11 cellular contexts compared by ENCODE assay signal in genomic region chr16:30067584-30067916, GRCh38. TPM values are rescaled to one million over a fixed set of nuclear protein-coding genes. Genes with fewer than 3 reads are reported as not detected.
DNase-seq lines count a peak whose midpoint lies in the region; ATAC-seq, FAIRE-seq and TF ChIP-seq lines count a peak whose summit lies in the region.
"Had no signal": no experiment of that assay in that cellular context is flagged by ENCODE, and none has a peak within 500 bp of the region (broad histone marks: within the 10 kb centered on the region; RNA-seq: fewer than 3 reads in every experiment).

No MANE protein-coding gene starts in this region.

- in situ Hi-C loops in astrocyte of the spinal cord (cut with HindIII; ENCODE audit: low sequenced_read_pairs), result no loop called here
- in situ Hi-C loops in HepG2 (cut with HindIII; ENCODE audit: extremely low pct_ligation_motif_present, low pct_unique_long_range_greater_than_20kb), result no loop called here

- H3K9me3 ChIP-seq in heart left ventricle (no peaks in the 10 kb centered on the region), HepG2 (ENCODE audit: low read length) (no peaks in the 10 kb centered on the region), upper lobe of left lung (no peaks in the 10 kb centered on the region)

- H3K4me2 ChIP-seq in HepG2 (ENCODE audit: low read depth, low read length), result peak overlapping the region; percentile 99

- H3K27ac ChIP-seq in heart left ventricle (peak overlapping the region in 10 of 12 donors; percentile 92 to 100 (median 99)), HepG2 (ENCODE audit: extremely low read length, insufficient read depth, low read length) (no peak overlapping the region), upper lobe of left lung (peak overlapping the region in 3 of 4 donors; percentile 96 to 98 (median 98))

- peak overlapping the region; percentile 90 for H3K9ac ChIP-seq in HepG2 (ENCODE audit: insufficient read depth, low read depth, low read length)

- TF ChIP-seq POLR2A in heart left ventricle (IDR thresholded peaks at IDR 0.05) (no peak), HepG2 (IDR thresholded peaks at IDR 0.05; ENCODE audit: insufficient read depth in 1 of 2, low read depth in 2 of 2, low read length in 2 of 2) (no peak), upper lobe of left lung (IDR thresholded peaks at IDR 0.05) (no peak)

- 36 to 78% (median 51%) methylated on average over 6 of the region's 6 CpGs for WGBS in heart left ventricle, 4 donors
- 85% methylated on average over 6 of the region's 6 CpGs for WGBS in HepG2 (ENCODE audit: low lambda C conversion rate)
- WGBS in upper lobe of left lung, 2 donors, result 88 to 90% methylated on average over 6 of the region's 6 CpGs

- POLR2A ChIA-PET in HepG2 (lab: Yijun Ruan, JAX), result interaction anchor here (3.4 to 9.1 kb wide), 2 partner anchors 8 to 23 kb away, joined by 100 to 120 read pairs; partner anchors contain the start of genes PPP4C and TBX6

- no TSS peak for BruUV-seq in HepG2 (replicated peaks; lab: Mats Ljungman, UMichigan)

- H3K4me1 ChIP-seq in heart left ventricle (peaks cover 0 to 65% (median 54%) of the 10 kb centered on the region in 12 donors), HepG2 (ENCODE audit: insufficient read depth, low read length) (peaks cover 66% of the 10 kb centered on the region), upper lobe of left lung (peaks cover 36 to 54% (median 44%) of the 10 kb centered on the region in 4 donors)

- peaks cover 68% of the 10 kb centered on the region for H4K20me1 ChIP-seq in HepG2 (ENCODE audit: insufficient read depth, low read length)

- TF ChIP-seq EP300 in HepG2 (IDR thresholded peaks at IDR 0.05; ENCODE audit: low read depth in 2 of 2, low read length in 2 of 2) (no peak), HepG2 (CRISPR knock-in tag; IDR thresholded peaks at IDR 0.05; ENCODE audit: borderline replicate concordance) (no peak), upper lobe of left lung (IDR thresholded peaks at IDR 0.05) (no peak)

- H3K27me3 ChIP-seq in heart left ventricle (no peaks in the 10 kb centered on the region), HepG2 (ENCODE audit: control insufficient read depth in 1 of 2, insufficient read depth in 2 of 2, low read length in 2 of 2) (peaks cover 0 to 2% of the 10 kb centered on the region in 2 experiments; a peak in 1 of 5 replicates), upper lobe of left lung (no peaks in the 10 kb centered on the region), H7 (ENCODE audit: control insufficient read depth, insufficient read depth, low read length) (no peaks in the 10 kb centered on the region)

- intact Hi-C loops in heart left ventricle (cut with DNase I) (loop anchor here in 4 of 10 donors (5.0 to 10.0 kb wide), 4 partner anchors 57 to 457 kb away; partner anchors contain the start of genes MAPK3 (in 1 of the 4), MAZ (in 1 of the 4) and ZNF768 (in 1 of the 4)), Right ventricle myocardium inferior (cut with DNase I) (loop anchor here (5.0 kb wide), 1 partner anchor 260 kb away; the partner anchor contains the start of gene MAZ), HepG2 (cut with micrococcal nuclease; ENCODE audit: unreplicated experiment) (loop anchor here (5.0 kb wide), 1 partner anchor 680 kb away; the partner anchor contains the start of gene PHKG2)

- ATAC-seq in heart left ventricle (no peak), Right ventricle myocardium inferior (no peak), HepG2 (no peak), upper lobe of left lung (ENCODE audit: low FRiP score in 2 of 2) (no peak), GM19452 (IDR thresholded peaks at IDR 0.05; ENCODE audit: unreplicated experiment) (no peak)

- H3K36me3 ChIP-seq in heart left ventricle, result peaks cover 0 to 65% (median 58%) of the 10 kb centered on the region in 9 donors
- peaks cover 35 to 57% of the 10 kb centered on the region in 2 experiments for H3K36me3 ChIP-seq in HepG2 (replicated peaks in 1 of 2; ENCODE audit: control insufficient read depth in 1 of 2, insufficient read depth in 2 of 2, low read length in 2 of 2)
- H3K36me3 ChIP-seq in upper lobe of left lung, result peaks cover 29 to 57% (median 55%) of the 10 kb centered on the region in 4 donors
- peaks cover 33% of the 10 kb centered on the region for H3K36me3 ChIP-seq in H7 (replicated peaks; ENCODE audit: control insufficient read depth, insufficient read depth, low read length)

- H3K4me3 ChIP-seq in heart left ventricle, result peak overlapping the region; percentile 84 to 99 (median 96)
- H3K4me3 ChIP-seq in astrocyte of the spinal cord (ENCODE audit: low read depth, low read length), result peak overlapping the region; percentile 97
- peak overlapping the region; percentile 92 to 100 (median 95) for H3K4me3 ChIP-seq in HepG2 (replicated peaks in 1 of 3; ENCODE audit: insufficient read depth in 1 of 3, low read depth in 2 of 3, low read length in 3 of 3)
- peak overlapping the region in 3 of 4 donors; percentile 74 to 99 (median 78) for H3K4me3 ChIP-seq in upper lobe of left lung
- no peak overlapping the region for H3K4me3 ChIP-seq in H7 (ENCODE audit: insufficient read depth, low read depth, low read length)

- DNase-seq in heart left ventricle (no peak), Right ventricle myocardium inferior (ENCODE audit: missing footprints) (no peak), astrocyte of the spinal cord (ENCODE audit: low read depth, low spot score) (no peak), HepG2 (ENCODE audit: low spot score) (no peak), upper lobe of left lung (no peak), H7 (no peak), UCSD-AML1 (lab: John Stamatoyannopoulos, UW; ENCODE audit: unreplicated experiment) (no peak)
- DNase-seq: activated effector memory CD4-positive, alpha-beta T cell treated with Interleukin-2 at 50 U/mL for 16 hours; DMS79 had no signal

- TF ChIP-seq RAD21 in HepG2 (CRISPR knock-in tag; IDR thresholded peaks at IDR 0.05), result no peak

- peaks cover 59% of the 10 kb centered on the region for H3K79me2 ChIP-seq in HepG2 (ENCODE audit: insufficient read depth, low read length)

- no peak for TF ChIP-seq CTCF in heart left ventricle (IDR thresholded peaks at IDR 0.05)
- TF ChIP-seq CTCF in astrocyte of the spinal cord (IDR thresholded peaks at IDR 0.05; ENCODE audit: low read depth, low read length), result no peak
- TF ChIP-seq CTCF in HepG2 (CRISPR knock-in tag; IDR thresholded peaks at IDR 0.05), result no peak
- no peak for TF ChIP-seq CTCF in upper lobe of left lung (IDR thresholded peaks at IDR 0.05)

- no peak overlapping the region for H2AFZ ChIP-seq in HepG2 (ENCODE audit: low read length)

- FAIRE-seq in HepG2 (lab: Jason Lieb, UNC), result no peak

- CTCF ChIA-PET in HepG2 (lab: Yijun Ruan, JAX; ENCODE audit: low intra/inter-chr PET ratio, low total read pairs), result no interaction called here

RNA-seq across cellular contexts. Expression of gene ALDOA, which starts 2.0 kb away (rescaled TPM):
- total RNA-seq in heart left ventricle (1,000 to 10,000 TPM; 2,644 to 5,076 (median 3,574) TPM), Right ventricle myocardium inferior (4,126 TPM), HepG2 (2016; rRNA removed; fragmentation: Illumina TruSeq; extraction: Trizol) (925 and 999 TPM in 2 replicates), upper lobe of left lung (100 to 1,000 TPM; 303 to 964 (median 731) TPM)
- polyA plus RNA-seq in heart left ventricle (1,000 to 10,000 TPM; 2,585 to 3,542 TPM), HepG2 (2011; rRNA removed) (1,884 and 1,912 TPM in 2 replicates)
- total RNA-seq in HepG2 (2016; cell fraction: cytosol; rRNA removed; fragmentation: Illumina TruSeq; extraction: Trizol; ENCODE audit: low read depth), result 363 and 383 TPM in 2 replicates
- total RNA-seq in HepG2 (2016; cell fraction: insoluble cytoplasmic fraction; rRNA removed; fragmentation: Illumina TruSeq; extraction: Trizol), result 919 and 949 TPM in 2 replicates
- 400 and 482 TPM in 2 replicates for total RNA-seq in HepG2 (2016; cell fraction: membrane; rRNA removed; fragmentation: Illumina TruSeq; extraction: Trizol)
- 406 and 421 TPM in 2 replicates for total RNA-seq in HepG2 (2016; cell fraction: nucleus; rRNA removed; fragmentation: Illumina TruSeq; extraction: Trizol)
- 1,982 and 2,786 TPM in 2 replicates for polyA plus RNA-seq in HepG2 (2011; cell fraction: cytosol; rRNA removed)
- 1,265 and 1,338 TPM in 2 replicates for polyA plus RNA-seq in HepG2 (2011; cell fraction: nucleus; rRNA removed)
- polyA plus RNA-seq in HepG2 (2012), result 2,541 and 2,865 TPM in 2 replicates
- 565 and 614 TPM in 2 replicates for polyA plus RNA-seq in HepG2 (2016; cell fraction: cytosol; fragmentation: Illumina TruSeq; extraction: Trizol; ENCODE audit: low read depth)
- 1,258 and 1,452 TPM in 2 replicates for polyA plus RNA-seq in HepG2 (2016; cell fraction: insoluble cytoplasmic fraction; fragmentation: Illumina TruSeq; extraction: Trizol; ENCODE audit: low read depth)
- 559 and 571 TPM in 2 replicates for polyA plus RNA-seq in HepG2 (2016; cell fraction: membrane; fragmentation: Illumina TruSeq; extraction: Trizol; ENCODE audit: low read depth)
- polyA plus RNA-seq in HepG2 (2016; cell fraction: nucleus; fragmentation: Illumina TruSeq; extraction: Trizol; ENCODE audit: insufficient read depth, low read depth), result 791 and 794 TPM in 2 replicates
- polyA minus RNA-seq in HepG2 (2011; rRNA and poly(A)+ RNA removed; ENCODE audit: low replicate concordance), result 1,277 and 3,284 TPM in 2 replicates
- polyA minus RNA-seq in HepG2 (2011; cell fraction: cytosol; rRNA and poly(A)+ RNA removed), result 1,933 and 2,188 TPM in 2 replicates
- 380 and 520 TPM in 2 replicates for polyA minus RNA-seq in HepG2 (2011; cell fraction: nucleus; rRNA and poly(A)+ RNA removed)
- 1,524 and 1,553 TPM in 2 replicates for total RNA-seq in H7 (2014; rRNA removed; shearing (Covaris generic))

RNA-seq across cellular contexts. Expression of gene PPP4C, which starts 8.2 kb away (rescaled TPM):
- total RNA-seq in heart left ventricle (10 to 100 TPM; 29.9 to 65.9 (median 41.1) TPM), Right ventricle myocardium inferior (37.8 TPM), HepG2 (2016; rRNA removed; fragmentation: Illumina TruSeq; extraction: Trizol) (176 and 177 TPM in 2 replicates), upper lobe of left lung (10 to 100 TPM; 44.4 to 99.4 (median 80.0) TPM)
- polyA plus RNA-seq in heart left ventricle (10 to 100 TPM; 43.5 to 89.0 TPM), HepG2 (2011; rRNA removed) (220 and 272 TPM in 2 replicates)
- total RNA-seq in HepG2 (2016; cell fraction: cytosol; rRNA removed; fragmentation: Illumina TruSeq; extraction: Trizol; ENCODE audit: low read depth), result 65.7 and 77.2 TPM in 2 replicates
- total RNA-seq in HepG2 (2016; cell fraction: insoluble cytoplasmic fraction; rRNA removed; fragmentation: Illumina TruSeq; extraction: Trizol), result 171 and 181 TPM in 2 replicates
- total RNA-seq in HepG2 (2016; cell fraction: membrane; rRNA removed; fragmentation: Illumina TruSeq; extraction: Trizol), result 128 and 142 TPM in 2 replicates
- 74.9 and 87.3 TPM in 2 replicates for total RNA-seq in HepG2 (2016; cell fraction: nucleus; rRNA removed; fragmentation: Illumina TruSeq; extraction: Trizol)
- 258 and 302 TPM in 2 replicates for polyA plus RNA-seq in HepG2 (2011; cell fraction: cytosol; rRNA removed)
- polyA plus RNA-seq in HepG2 (2011; cell fraction: nucleus; rRNA removed), result 210 and 223 TPM in 2 replicates
- polyA plus RNA-seq in HepG2 (2012), result 137 and 191 TPM in 2 replicates
- 74.4 and 81.5 TPM in 2 replicates for polyA plus RNA-seq in HepG2 (2016; cell fraction: cytosol; fragmentation: Illumina TruSeq; extraction: Trizol; ENCODE audit: low read depth)
- polyA plus RNA-seq in HepG2 (2016; cell fraction: insoluble cytoplasmic fraction; fragmentation: Illumina TruSeq; extraction: Trizol; ENCODE audit: low read depth), result 211 and 227 TPM in 2 replicates
- 119 and 131 TPM in 2 replicates for polyA plus RNA-seq in HepG2 (2016; cell fraction: membrane; fragmentation: Illumina TruSeq; extraction: Trizol; ENCODE audit: low read depth)
- 198 and 202 TPM in 2 replicates for polyA plus RNA-seq in HepG2 (2016; cell fraction: nucleus; fragmentation: Illumina TruSeq; extraction: Trizol; ENCODE audit: insufficient read depth, low read depth)
- polyA minus RNA-seq in HepG2 (2011; rRNA and poly(A)+ RNA removed; ENCODE audit: low replicate concordance), result 448 and 594 TPM in 2 replicates
- 140 and 151 TPM in 2 replicates for polyA minus RNA-seq in HepG2 (2011; cell fraction: cytosol; rRNA and poly(A)+ RNA removed)
- polyA minus RNA-seq in HepG2 (2011; cell fraction: nucleus; rRNA and poly(A)+ RNA removed), result 46.2 and 53.8 TPM in 2 replicates
- 201 and 256 TPM in 2 replicates for total RNA-seq in H7 (2014; rRNA removed; shearing (Covaris generic))

RNA-seq across cellular contexts. Expression of gene TBX6, which starts 24.2 kb away (rescaled TPM):
- total RNA-seq in heart left ventricle (under 1 TPM in 8 of 9 donors, not detected in 1; 0.39 to 0.95 (median 0.72) TPM), Right ventricle myocardium inferior (0.51 TPM), HepG2 (2016; rRNA removed; fragmentation: Illumina TruSeq; extraction: Trizol) (0.24 TPM in 1 of 2 replicates, not detected in the other), upper lobe of left lung (1 to 10 TPM in 5 of 6 donors, under 1 TPM in 1; 0.69 to 9.4 (median 1.4) TPM)
- polyA plus RNA-seq in heart left ventricle (under 1 TPM; 0.26 to 0.84 TPM), HepG2 (2011; rRNA removed) (0.42 and 0.51 TPM in 2 replicates)
- total RNA-seq in HepG2 (2016; cell fraction: cytosol; rRNA removed; fragmentation: Illumina TruSeq; extraction: Trizol; ENCODE audit: low read depth), result 0.09 and 0.20 TPM in 2 replicates
- 0.16 and 0.37 TPM in 2 replicates for total RNA-seq in HepG2 (2016; cell fraction: insoluble cytoplasmic fraction; rRNA removed; fragmentation: Illumina TruSeq; extraction: Trizol)
- 0.21 and 0.22 TPM in 2 replicates for total RNA-seq in HepG2 (2016; cell fraction: membrane; rRNA removed; fragmentation: Illumina TruSeq; extraction: Trizol)
- total RNA-seq in HepG2 (2016; cell fraction: nucleus; rRNA removed; fragmentation: Illumina TruSeq; extraction: Trizol), result 0.25 and 0.47 TPM in 2 replicates
- polyA plus RNA-seq in HepG2 (2011; cell fraction: cytosol; rRNA removed), result 0.08 and 0.24 TPM in 2 replicates
- 1.6 and 1.8 TPM in 2 replicates for polyA plus RNA-seq in HepG2 (2011; cell fraction: nucleus; rRNA removed)
- 0.36 and 0.44 TPM in 2 replicates for polyA plus RNA-seq in HepG2 (2012)
- polyA plus RNA-seq in HepG2 (2016; cell fraction: cytosol; fragmentation: Illumina TruSeq; extraction: Trizol; ENCODE audit: low read depth), result 0.35 and 0.51 TPM in 2 replicates
- 0.25 and 0.34 TPM in 2 replicates for polyA plus RNA-seq in HepG2 (2016; cell fraction: insoluble cytoplasmic fraction; fragmentation: Illumina TruSeq; extraction: Trizol; ENCODE audit: low read depth)
- 0.39 and 0.63 TPM in 2 replicates for polyA plus RNA-seq in HepG2 (2016; cell fraction: membrane; fragmentation: Illumina TruSeq; extraction: Trizol; ENCODE audit: low read depth)
- polyA plus RNA-seq in HepG2 (2016; cell fraction: nucleus; fragmentation: Illumina TruSeq; extraction: Trizol; ENCODE audit: insufficient read depth, low read depth), result 0.78 and 1.4 TPM in 2 replicates
- polyA minus RNA-seq in HepG2 (2011; rRNA and poly(A)+ RNA removed; ENCODE audit: low replicate concordance), result 1.1 TPM in 1 of 2 replicates, not detected in the other
- not detected in 2 replicates for polyA minus RNA-seq in HepG2 (2011; cell fraction: cytosol; rRNA and poly(A)+ RNA removed)
- 0.39 and 0.62 TPM in 2 replicates for polyA minus RNA-seq in HepG2 (2011; cell fraction: nucleus; rRNA and poly(A)+ RNA removed)
- 2.9 and 4.6 TPM in 2 replicates for total RNA-seq in H7 (2014; rRNA removed; shearing (Covaris generic))

RNA-seq across cellular contexts. Expression of gene YPEL3, which starts 28.5 kb away (rescaled TPM):
- 100 to 1,000 TPM in 2 of 9 donors, 10 to 100 TPM in 7; 34.8 to 248 (median 49.3) TPM for total RNA-seq in heart left ventricle
- polyA plus RNA-seq in heart left ventricle, result 100 to 1,000 TPM in 1 of 2 donors, 10 to 100 TPM in 1; 57.1 to 106 TPM
- 61.5 TPM for total RNA-seq in Right ventricle myocardium inferior
- total RNA-seq in HepG2 (2016; rRNA removed; fragmentation: Illumina TruSeq; extraction: Trizol), result 4.8 and 5.4 TPM in 2 replicates
- total RNA-seq in HepG2 (2016; cell fraction: cytosol; rRNA removed; fragmentation: Illumina TruSeq; extraction: Trizol; ENCODE audit: low read depth), result 15.6 and 18.9 TPM in 2 replicates
- total RNA-seq in HepG2 (2016; cell fraction: insoluble cytoplasmic fraction; rRNA removed; fragmentation: Illumina TruSeq; extraction: Trizol), result 3.6 and 7.4 TPM in 2 replicates
- total RNA-seq in HepG2 (2016; cell fraction: membrane; rRNA removed; fragmentation: Illumina TruSeq; extraction: Trizol), result 16.8 and 17.0 TPM in 2 replicates
- 3.7 and 3.9 TPM in 2 replicates for total RNA-seq in HepG2 (2016; cell fraction: nucleus; rRNA removed; fragmentation: Illumina TruSeq; extraction: Trizol)
- polyA plus RNA-seq in HepG2 (2011; rRNA removed), result 47.0 and 63.6 TPM in 2 replicates
- polyA plus RNA-seq in HepG2 (2011; cell fraction: cytosol; rRNA removed), result 39.4 and 54.7 TPM in 2 replicates
- 83.9 and 94.9 TPM in 2 replicates for polyA plus RNA-seq in HepG2 (2011; cell fraction: nucleus; rRNA removed)
- polyA plus RNA-seq in HepG2 (2012), result 69.8 and 96.9 TPM in 2 replicates
- polyA plus RNA-seq in HepG2 (2016; cell fraction: cytosol; fragmentation: Illumina TruSeq; extraction: Trizol; ENCODE audit: low read depth), result 32.9 and 34.4 TPM in 2 replicates
- polyA plus RNA-seq in HepG2 (2016; cell fraction: insoluble cytoplasmic fraction; fragmentation: Illumina TruSeq; extraction: Trizol; ENCODE audit: low read depth), result 7.4 and 9.0 TPM in 2 replicates
- polyA plus RNA-seq in HepG2 (2016; cell fraction: membrane; fragmentation: Illumina TruSeq; extraction: Trizol; ENCODE audit: low read depth), result 23.4 and 24.5 TPM in 2 replicates
- 12.2 and 14.9 TPM in 2 replicates for polyA plus RNA-seq in HepG2 (2016; cell fraction: nucleus; fragmentation: Illumina TruSeq; extraction: Trizol; ENCODE audit: insufficient read depth, low read depth)
- 4.9 and 32.0 TPM in 2 replicates for polyA minus RNA-seq in HepG2 (2011; rRNA and poly(A)+ RNA removed; ENCODE audit: low replicate concordance)
- polyA minus RNA-seq in HepG2 (2011; cell fraction: cytosol; rRNA and poly(A)+ RNA removed), result 14.5 and 16.8 TPM in 2 replicates
- 7.6 and 11.2 TPM in 2 replicates for polyA minus RNA-seq in HepG2 (2011; cell fraction: nucleus; rRNA and poly(A)+ RNA removed)
- 100 to 1,000 TPM in 4 of 6 donors, 10 to 100 TPM in 2; 81.5 to 228 (median 116) TPM for total RNA-seq in upper lobe of left lung
- total RNA-seq in H7 (2014; rRNA removed; shearing (Covaris generic)), result 22.8 and 26.9 TPM in 2 replicates

RNA-seq across cellular contexts. Expression of gene TLCD3B, which starts 36.5 kb away (rescaled TPM):
- total RNA-seq in heart left ventricle, result not detected
- not detected for polyA plus RNA-seq in heart left ventricle
- not detected for total RNA-seq in Right ventricle myocardium inferior
- total RNA-seq in HepG2 (2016; rRNA removed; fragmentation: Illumina TruSeq; extraction: Trizol), result not detected in 2 replicates
- total RNA-seq in HepG2 (2016; cell fraction: cytosol; rRNA removed; fragmentation: Illumina TruSeq; extraction: Trizol; ENCODE audit: low read depth), result not detected in 2 replicates
- not detected in 2 replicates for total RNA-seq in HepG2 (2016; cell fraction: insoluble cytoplasmic fraction; rRNA removed; fragmentation: Illumina TruSeq; extraction: Trizol)
- total RNA-seq in HepG2 (2016; cell fraction: membrane; rRNA removed; fragmentation: Illumina TruSeq; extraction: Trizol), result not detected in 2 replicates
- not detected in 2 replicates for total RNA-seq in HepG2 (2016; cell fraction: nucleus; rRNA removed; fragmentation: Illumina TruSeq; extraction: Trizol)
- 0.24 TPM in 1 of 2 replicates, not detected in the other for polyA plus RNA-seq in HepG2 (2011; rRNA removed)
- not detected in 2 replicates for polyA plus RNA-seq in HepG2 (2011; cell fraction: cytosol; rRNA removed)
- polyA plus RNA-seq in HepG2 (2011; cell fraction: nucleus; rRNA removed), result 0.10 and 0.54 TPM in 2 replicates
- polyA plus RNA-seq in HepG2 (2012), result not detected in 2 replicates
- polyA plus RNA-seq in HepG2 (2016; cell fraction: cytosol; fragmentation: Illumina TruSeq; extraction: Trizol; ENCODE audit: low read depth), result not detected in 2 replicates
- polyA plus RNA-seq in HepG2 (2016; cell fraction: insoluble cytoplasmic fraction; fragmentation: Illumina TruSeq; extraction: Trizol; ENCODE audit: low read depth), result not detected in 2 replicates
- polyA plus RNA-seq in HepG2 (2016; cell fraction: membrane; fragmentation: Illumina TruSeq; extraction: Trizol; ENCODE audit: low read depth), result not detected in 2 replicates
- not detected in 2 replicates for polyA plus RNA-seq in HepG2 (2016; cell fraction: nucleus; fragmentation: Illumina TruSeq; extraction: Trizol; ENCODE audit: insufficient read depth, low read depth)
- 0.72 TPM in 1 of 2 replicates, not detected in the other for polyA minus RNA-seq in HepG2 (2011; rRNA and poly(A)+ RNA removed; ENCODE audit: low replicate concordance)
- polyA minus RNA-seq in HepG2 (2011; cell fraction: cytosol; rRNA and poly(A)+ RNA removed), result not detected in 2 replicates
- polyA minus RNA-seq in HepG2 (2011; cell fraction: nucleus; rRNA and poly(A)+ RNA removed), result not detected in 2 replicates
- under 1 TPM in 1 of 6 donors, not detected in 5; 0.14 TPM for total RNA-seq in upper lobe of left lung
- 3.0 and 5.5 TPM in 2 replicates for total RNA-seq in H7 (2014; rRNA removed; shearing (Covaris generic))
- total RNA-seq: omental fat pad had no signal
